9 cellular contexts compared by ENCODE assay signal in genomic region chr17:61400058-61400785, GRCh38. TPM values are rescaled to one million over a fixed set of nuclear protein-coding genes. Genes with fewer than 3 reads are reported as not detected.
DNase-seq lines count a peak whose midpoint lies in the region; ATAC-seq and TF ChIP-seq lines count a peak whose summit lies in the region.
"Had no signal": no experiment of that assay in that cellular context is flagged by ENCODE, and none has a peak within 500 bp of the region (broad histone marks: within the 10 kb centered on the region; RNA-seq: fewer than 3 reads in every experiment).

No MANE protein-coding gene starts in this region.

- no peak for TF ChIP-seq CTCF in testis (IDR thresholded peaks at IDR 0.05)

- peaks cover 61% of the 10 kb centered on the region for H3K27me3 Mint-ChIP-seq in activated CD4-positive, alpha-beta T cell treated with anti-CD3 and anti-CD28 coated beads, Interleukin-2, amount 10 ng/mL, durations not matched to agents 7 days and 5 days
- peaks cover 67% of the 10 kb centered on the region for H3K27me3 Mint-ChIP-seq in activated CD4-positive, alpha-beta memory T cell treated with anti-CD3 and anti-CD28 coated beads, Interleukin-2, amount 10 ng/mL, durations not matched to agents 7 days and 5 days
- H3K27me3 Mint-ChIP-seq in activated T-helper 2 cell treated with anti-CD3 and anti-CD28 coated beads, Interferon-gamma antibody, Interleukin-2, Interleukin-4, amounts not matched to agents 10 μg/mL and 5 μg/mL and 100 μg/mL, durations not matched to agents 14 hours and 24 hours and 36 hours (ENCODE audit: low read depth): peaks cover 59% of the 10 kb centered on the region

- peak overlapping the region; percentile 68 to 78 for H3K4me3 ChIP-seq in testis

- peaks cover 18% of the 10 kb centered on the region for H3K4me1 ChIP-seq in testis

- H3K36me3 ChIP-seq in testis (ENCODE audit: low read depth, missing control alignments): no peaks in the 10 kb centered on the region

- intact Hi-C loops in testis (cut with DNase I; ENCODE audit: low total_unique reads): loop anchor here (10.0 kb wide), 1 partner anchor 145 kb away; no protein-coding TSS in a partner anchor
- intact Hi-C loops in activated T-helper 2 cell treated with anti-CD3 and anti-CD28 coated beads, Interferon-gamma antibody, Interleukin-2, Interleukin-4, amounts not matched to agents 10 μg/mL and 5 μg/mL and 100 μg/mL, durations not matched to agents 14 hours and 24 hours and 36 hours (cut with micrococcal nuclease): no loop called here

- H3K27me3 ChIP-seq in testis: no peaks in the 10 kb centered on the region

- 0 to 1% methylated on average over 19 to 33 of the region's 95 CpGs for WGBS in testis, 2 donors

- peaks cover 29% of the 10 kb centered on the region for H3K4me1 Mint-ChIP-seq in activated CD4-positive, alpha-beta T cell treated with anti-CD3 and anti-CD28 coated beads, Interleukin-2, amount 10 ng/mL, durations not matched to agents 7 days and 5 days
- H3K4me1 Mint-ChIP-seq in activated CD4-positive, alpha-beta memory T cell treated with anti-CD3 and anti-CD28 coated beads, Interleukin-2, amount 10 ng/mL, durations not matched to agents 7 days and 5 days: peaks cover 36% of the 10 kb centered on the region
- H3K4me1 Mint-ChIP-seq in activated T-helper 2 cell treated with anti-CD3 and anti-CD28 coated beads, Interferon-gamma antibody, Interleukin-2, Interleukin-4, amounts not matched to agents 10 μg/mL and 5 μg/mL and 100 μg/mL, durations not matched to agents 14 hours and 24 hours and 36 hours (ENCODE audit: low read depth): peaks cover 12% of the 10 kb centered on the region

- DNase-seq in activated CD4-positive, alpha-beta T cell treated with anti-CD3 and anti-CD28 coated beads, Interleukin-2, amount 10 ng/mL, durations not matched to agents 7 days and 5 days: no peak
- no peak for DNase-seq in activated CD4-positive, alpha-beta T cell treated with anti-CD3 and anti-CD28 coated beads for 1 hour
- no peak for DNase-seq in activated CD4-positive, alpha-beta memory T cell treated with anti-CD3 and anti-CD28 coated beads, Interleukin-2, amount 10 ng/mL, durations not matched to agents 7 days and 5 days
- DNase-seq in islet precursor cell: peak; percentile 87
- no peak for DNase-seq in testis
- DNase-seq in activated T-helper 2 cell treated with anti-CD3 and anti-CD28 coated beads, Interferon-gamma antibody, Interleukin-2, Interleukin-4, amounts not matched to agents 10 μg/mL and 5 μg/mL and 100 μg/mL, durations not matched to agents 14 hours and 24 hours and 36 hours (ENCODE audit: low spot score): no peak

- CTCF ChIA-PET in activated CD4-positive, alpha-beta T cell treated with anti-CD3 and anti-CD28 coated beads, Interleukin-2, amount 10 ng/mL, durations not matched to agents 7 days and 5 days (lab: Charles Lee): interaction anchor here (1.0 to 3.4 kb wide), 2 partner anchors 12 to 47 kb away, joined by 3 to 17 read pairs; no protein-coding TSS in a partner anchor
- CTCF ChIA-PET in activated CD4-positive, alpha-beta memory T cell treated with anti-CD3 and anti-CD28 coated beads, Interleukin-2, amount 10 ng/mL, durations not matched to agents 7 days and 5 days (lab: Charles Lee): no interaction called here

- H3K9me3 Mint-ChIP-seq in activated CD4-positive, alpha-beta T cell treated with anti-CD3 and anti-CD28 coated beads, Interleukin-2, amount 10 ng/mL, durations not matched to agents 7 days and 5 days: no peaks in the 10 kb centered on the region
- H3K9me3 Mint-ChIP-seq in activated CD4-positive, alpha-beta memory T cell treated with anti-CD3 and anti-CD28 coated beads, Interleukin-2, amount 10 ng/mL, durations not matched to agents 7 days and 5 days: no peaks in the 10 kb centered on the region
- H3K9me3 Mint-ChIP-seq in activated T-helper 2 cell treated with anti-CD3 and anti-CD28 coated beads, Interferon-gamma antibody, Interleukin-2, Interleukin-4, amounts not matched to agents 10 μg/mL and 5 μg/mL and 100 μg/mL, durations not matched to agents 14 hours and 24 hours and 36 hours: no peaks in the 10 kb centered on the region

- H3K36me3 Mint-ChIP-seq in activated CD4-positive, alpha-beta T cell treated with anti-CD3 and anti-CD28 coated beads, Interleukin-2, amount 10 ng/mL, durations not matched to agents 7 days and 5 days (ENCODE audit: low read depth): no peaks in the 10 kb centered on the region
- H3K36me3 Mint-ChIP-seq in activated CD4-positive, alpha-beta memory T cell treated with anti-CD3 and anti-CD28 coated beads, Interleukin-2, amount 10 ng/mL, durations not matched to agents 7 days and 5 days (ENCODE audit: low read depth): peaks cover 4% of the 10 kb centered on the region
- no peaks in the 10 kb centered on the region for H3K36me3 Mint-ChIP-seq in activated T-helper 2 cell treated with anti-CD3 and anti-CD28 coated beads, Interferon-gamma antibody, Interleukin-2, Interleukin-4, amounts not matched to agents 10 μg/mL and 5 μg/mL and 100 μg/mL, durations not matched to agents 14 hours and 24 hours and 36 hours (ENCODE audit: low read depth)

- peak overlapping the region; percentile 94 to 95 for H3K27ac ChIP-seq in testis

- POLR2A ChIA-PET in activated CD4-positive, alpha-beta T cell treated with anti-CD3 and anti-CD28 coated beads, Interleukin-2, amount 10 ng/mL, durations not matched to agents 7 days and 5 days (lab: Charles Lee): no interaction called here
- POLR2A ChIA-PET in activated CD4-positive, alpha-beta memory T cell treated with anti-CD3 and anti-CD28 coated beads, Interleukin-2, amount 10 ng/mL, durations not matched to agents 7 days and 5 days (lab: Charles Lee): no interaction called here

- H3K27ac Mint-ChIP-seq in activated CD4-positive, alpha-beta T cell treated with anti-CD3 and anti-CD28 coated beads, Interleukin-2, amount 10 ng/mL, durations not matched to agents 7 days and 5 days: no peak overlapping the region
- H3K27ac Mint-ChIP-seq in activated CD4-positive, alpha-beta memory T cell treated with anti-CD3 and anti-CD28 coated beads, Interleukin-2, amount 10 ng/mL, durations not matched to agents 7 days and 5 days: no peak overlapping the region
- H3K27ac Mint-ChIP-seq in activated T-helper 2 cell treated with anti-CD3 and anti-CD28 coated beads, Interferon-gamma antibody, Interleukin-2, Interleukin-4, amounts not matched to agents 10 μg/mL and 5 μg/mL and 100 μg/mL, durations not matched to agents 14 hours and 24 hours and 36 hours: no peak overlapping the region

- no peaks in the 10 kb centered on the region for H3K9me3 ChIP-seq in testis

- H3K4me3 Mint-ChIP-seq in activated CD4-positive, alpha-beta T cell treated with anti-CD3 and anti-CD28 coated beads, Interleukin-2, amount 10 ng/mL, durations not matched to agents 7 days and 5 days: peak overlapping the region; percentile 38
- peak overlapping the region; percentile 4 for H3K4me3 Mint-ChIP-seq in activated CD4-positive, alpha-beta memory T cell treated with anti-CD3 and anti-CD28 coated beads, Interleukin-2, amount 10 ng/mL, durations not matched to agents 7 days and 5 days
- H3K4me3 Mint-ChIP-seq in activated T-helper 2 cell treated with anti-CD3 and anti-CD28 coated beads, Interferon-gamma antibody, Interleukin-2, Interleukin-4, amounts not matched to agents 10 μg/mL and 5 μg/mL and 100 μg/mL, durations not matched to agents 14 hours and 24 hours and 36 hours (ENCODE audit: low read depth): no peak overlapping the region

- ATAC-seq in GM21576 (IDR thresholded peaks at IDR 0.05; ENCODE audit: unreplicated experiment): no peak
- ATAC-seq in HG03045 (IDR thresholded peaks at IDR 0.05; ENCODE audit: unreplicated experiment): no peak

- no peak for TF ChIP-seq POLR2A in testis (IDR thresholded peaks at IDR 0.05)

RNA-seq across cellular contexts. Expression of gene TBX2, which starts 0.6 kb away (rescaled TPM):
- total RNA-seq in activated CD4-positive, alpha-beta T cell treated with anti-CD3 and anti-CD28 coated beads, Interleukin-2, amount 10 ng/mL, durations not matched to agents 7 days and 5 days: not detected
- not detected for total RNA-seq in activated CD4-positive, alpha-beta memory T cell treated with anti-CD3 and anti-CD28 coated beads, Interleukin-2, amount 10 ng/mL, durations not matched to agents 7 days and 5 days
- total RNA-seq in testis: 10 to 100 TPM; 20.1 to 29.6 TPM
- polyA plus RNA-seq in testis (ENCODE audit: insufficient read depth, low read depth, low replicate concordance): 14.8 TPM
- 0.14 and 0.21 TPM in 2 replicates for total RNA-seq in activated T-helper 2 cell treated with anti-CD3 and anti-CD28 coated beads, Interferon-gamma antibody, Interleukin-2, Interleukin-4, amounts not matched to agents 10 μg/mL and 5 μg/mL and 100 μg/mL, durations not matched to agents 14 hours and 24 hours and 36 hours
- total RNA-seq: activated CD8-positive, alpha-beta memory T cell treated with anti-CD3 and anti-CD28 coated beads for 36 hours had no signal

RNA-seq across cellular contexts. Expression of gene TBX4, which starts 52.0 kb away (rescaled TPM):
- not detected for total RNA-seq in activated CD4-positive, alpha-beta T cell treated with anti-CD3 and anti-CD28 coated beads, Interleukin-2, amount 10 ng/mL, durations not matched to agents 7 days and 5 days
- not detected for total RNA-seq in activated CD4-positive, alpha-beta memory T cell treated with anti-CD3 and anti-CD28 coated beads, Interleukin-2, amount 10 ng/mL, durations not matched to agents 7 days and 5 days
- total RNA-seq in testis: 1 to 10 TPM; 1.5 to 1.7 TPM
- 3.2 TPM for polyA plus RNA-seq in testis (ENCODE audit: insufficient read depth, low read depth, low replicate concordance)
- total RNA-seq in activated T-helper 2 cell treated with anti-CD3 and anti-CD28 coated beads, Interferon-gamma antibody, Interleukin-2, Interleukin-4, amounts not matched to agents 10 μg/mL and 5 μg/mL and 100 μg/mL, durations not matched to agents 14 hours and 24 hours and 36 hours: not detected in 2 replicates
- total RNA-seq: activated CD8-positive, alpha-beta memory T cell treated with anti-CD3 and anti-CD28 coated beads for 36 hours had no signal

Comparison
In these comparisons a context has a peak if more than half of its experiments do, and no peak if none do; other contexts are left out.
1. RNA of gene TBX2, which starts 0.6 kb away (total RNA-seq): 20.1 to 29.6 TPM in testis; 0.14 to 0.21 TPM in activated T-helper 2 cell treated with anti-CD3 and anti-CD28 coated beads, Interferon-gamma antibody, Interleukin-2, Interleukin-4, amounts not matched to agents 10 μg/mL and 5 μg/mL and 100 μg/mL, durations not matched to agents 14 hours and 24 hours and 36 hours, not detected in activated CD4-positive, alpha-beta memory T cell treated with anti-CD3 and anti-CD28 coated beads, Interleukin-2, amount 10 ng/mL, durations not matched to agents 7 days and 5 days and not detected in activated CD4-positive, alpha-beta T cell treated with anti-CD3 and anti-CD28 coated beads, Interleukin-2, amount 10 ng/mL, durations not matched to agents 7 days and 5 days; every median in the first group is over 10 times any median in the second.